ENCODE assay signal across 20 cellular contexts in genomic region chr4:159723341-159724048, GRCh38.
"Had no signal": no experiment of that assay in that cellular context is flagged by ENCODE, and none has a peak within 500 bp of the region (broad histone marks: within the 10 kb centered on the region; RNA-seq: fewer than 3 reads in every experiment).

No MANE protein-coding gene starts in this region.

- H3K9me3 Mint-ChIP-seq: activated naive CD8-positive, alpha-beta T cell treated with anti-CD3 and anti-CD28 coated beads for 36 hours; activated T-cell treated with anti-CD3 and anti-CD28 coated beads, Interleukin-2, amount 50 U/mL, for 72 hours; mesothelial cell of epicardium had no signal

- H3K4me1 ChIP-seq: gastrocnemius medialis, heart left ventricle, lower lobe of right lung, prostate gland had no signal

- H3K4me1 Mint-ChIP-seq: activated B cell treated with CpG ODN at 0.5 μM for 24 hours; activated naive CD8-positive, alpha-beta T cell treated with anti-CD3 and anti-CD28 coated beads for 36 hours; immature natural killer cell; mesothelial cell of epicardium had no signal

- H3K9me3 ChIP-seq: gastrocnemius medialis, heart left ventricle, lower lobe of right lung, prostate gland had no signal

- ATAC-seq: activated T-cell treated with anti-CD3 and anti-CD28 coated beads, Interleukin-2, amount 50 U/mL, for 72 hours; effector memory CD8-positive, alpha-beta T cell; gastrocnemius medialis; heart left ventricle; lower lobe of right lung; right cardiac atrium had no signal

- H3K36me3 ChIP-seq: gastrocnemius medialis, heart left ventricle, lower lobe of right lung, prostate gland had no signal

- DNase-seq: activated B cell treated with CpG ODN at 0.5 μM for 24 hours; activated CD4-positive, alpha-beta T cell treated with anti-CD3 and anti-CD28 coated beads for 48 hours; activated CD8-positive, alpha-beta memory T cell treated with anti-CD3 and anti-CD28 coated beads, Interleukin-2, amount 50 U/mL, for 48 hours; activated gamma-delta T cell treated with Interleukin-2 at 50 U/mL for 16 hours; activated naive CD8-positive, alpha-beta T cell treated with anti-CD3 and anti-CD28 coated beads for 36 hours; activated T-cell treated with anti-CD3 and anti-CD28 coated beads, Interleukin-2, amount 50 U/mL, for 72 hours; amygdala; dermis blood vessel endothelial cell; effector memory CD8-positive, alpha-beta T cell; gastrocnemius medialis; heart left ventricle; immature natural killer cell; lower lobe of right lung; stimulated activated CD4-positive, alpha-beta T cell treated with anti-CD3 and anti-CD28 coated beads, Interleukin-4, amount 100 ng/mL, for 24 hours; stimulated activated naive CD8-positive, alpha-beta T cell treated with anti-CD3 and anti-CD28 coated beads, Interleukin-15, Interleukin-2, amounts not matched to agents 100 U/mL and 50 U/mL, for 24 hours; trophoblast cell had no signal

- H3K4me3 ChIP-seq: gastrocnemius medialis, heart left ventricle, lower lobe of right lung, prostate gland, skin epidermis had no signal

- H3K36me3 Mint-ChIP-seq: activated naive CD8-positive, alpha-beta T cell treated with anti-CD3 and anti-CD28 coated beads for 36 hours; immature natural killer cell; mesothelial cell of epicardium had no signal

- H3K4me3 Mint-ChIP-seq: activated B cell treated with CpG ODN at 0.5 μM for 24 hours; activated naive CD8-positive, alpha-beta T cell treated with anti-CD3 and anti-CD28 coated beads for 36 hours; activated T-cell treated with anti-CD3 and anti-CD28 coated beads, Interleukin-2, amount 50 U/mL, for 72 hours; effector memory CD8-positive, alpha-beta T cell; immature natural killer cell; mesothelial cell of epicardium had no signal

- H3K27me3 Mint-ChIP-seq: activated B cell treated with CpG ODN at 0.5 μM for 24 hours; activated naive CD8-positive, alpha-beta T cell treated with anti-CD3 and anti-CD28 coated beads for 36 hours; effector memory CD8-positive, alpha-beta T cell had no signal

- H3K27me3 ChIP-seq: gastrocnemius medialis, heart left ventricle had no signal

- H3K27ac ChIP-seq: gastrocnemius medialis, heart left ventricle, lower lobe of right lung, prostate gland, skin epidermis had no signal

- H3K27ac Mint-ChIP-seq: activated B cell treated with CpG ODN at 0.5 μM for 24 hours; activated naive CD8-positive, alpha-beta T cell treated with anti-CD3 and anti-CD28 coated beads for 36 hours; activated T-cell treated with anti-CD3 and anti-CD28 coated beads, Interleukin-2, amount 50 U/mL, for 72 hours; effector memory CD8-positive, alpha-beta T cell; immature natural killer cell; mesothelial cell of epicardium had no signal
